ENCODE assay signal across 1 cellular context in genomic region chr7:31744294-31744874, GRCh38.
TF ChIP-seq lines count a peak whose summit lies in the region.

No MANE protein-coding gene starts in this region.

TF ChIP-seq in GM12878, 131 proteins besides CTCF, POLR2A, EP300 and RAD21 (continued from another document):
- TF ChIP-seq PBX3 (IDR thresholded peaks at IDR 0.05; ENCODE audit: insufficient replicate concordance, low read depth, low read length) (no peak), NR2C2 (IDR thresholded peaks at IDR 0.05; ENCODE audit: borderline replicate concordance, control insufficient read depth, insufficient read length, low read depth) (no peak), ESRRA (IDR thresholded peaks at IDR 0.05; ENCODE audit: low read length) (no peak), SKIL (IDR thresholded peaks at IDR 0.05; ENCODE audit: low read depth, poor library complexity, severe bottlenecking) (no peak), MEF2B (IDR thresholded peaks at IDR 0.05; ENCODE audit: partially characterized antibody, poor library complexity, severe bottlenecking) (no peak), NR2F1 (conservative IDR thresholded peaks at IDR 0.05) (no peak), SIX5 (IDR thresholded peaks at IDR 0.05; ENCODE audit: low read depth, low read length, severe bottlenecking) (no peak), HCFC1 (IDR thresholded peaks at IDR 0.05; ENCODE audit: low read length) (no peak), CEBPB (IDR thresholded peaks at IDR 0.05; ENCODE audit: borderline replicate concordance in 1 of 2, low read depth in 2 of 2, low read length in 2 of 2) (no peak), NR2C1 (IDR thresholded peaks at IDR 0.05) (no peak), YY1 (IDR thresholded peaks at IDR 0.05; ENCODE audit: low read depth, low read length) (0 out of 2 replicates have a peak, but pooled peaks have one; percentile 10), GABPA (IDR thresholded peaks at IDR 0.05; ENCODE audit: low read depth) (no peak), MXI1 (IDR thresholded peaks at IDR 0.05; ENCODE audit: low read depth, low read length) (no peak), MTA3 (IDR thresholded peaks at IDR 0.05; ENCODE audit: borderline replicate concordance, low read length) (no peak), FOS (IDR thresholded peaks at IDR 0.05; ENCODE audit: borderline replicate concordance, extremely low read depth, insufficient read length) (no peak), ZNF217 (IDR thresholded peaks at IDR 0.05) (no peak), NKRF (conservative IDR thresholded peaks at IDR 0.05) (no peak), HDAC2 (IDR thresholded peaks at IDR 0.05) (no peak)
